In the genomic region with DNA sequence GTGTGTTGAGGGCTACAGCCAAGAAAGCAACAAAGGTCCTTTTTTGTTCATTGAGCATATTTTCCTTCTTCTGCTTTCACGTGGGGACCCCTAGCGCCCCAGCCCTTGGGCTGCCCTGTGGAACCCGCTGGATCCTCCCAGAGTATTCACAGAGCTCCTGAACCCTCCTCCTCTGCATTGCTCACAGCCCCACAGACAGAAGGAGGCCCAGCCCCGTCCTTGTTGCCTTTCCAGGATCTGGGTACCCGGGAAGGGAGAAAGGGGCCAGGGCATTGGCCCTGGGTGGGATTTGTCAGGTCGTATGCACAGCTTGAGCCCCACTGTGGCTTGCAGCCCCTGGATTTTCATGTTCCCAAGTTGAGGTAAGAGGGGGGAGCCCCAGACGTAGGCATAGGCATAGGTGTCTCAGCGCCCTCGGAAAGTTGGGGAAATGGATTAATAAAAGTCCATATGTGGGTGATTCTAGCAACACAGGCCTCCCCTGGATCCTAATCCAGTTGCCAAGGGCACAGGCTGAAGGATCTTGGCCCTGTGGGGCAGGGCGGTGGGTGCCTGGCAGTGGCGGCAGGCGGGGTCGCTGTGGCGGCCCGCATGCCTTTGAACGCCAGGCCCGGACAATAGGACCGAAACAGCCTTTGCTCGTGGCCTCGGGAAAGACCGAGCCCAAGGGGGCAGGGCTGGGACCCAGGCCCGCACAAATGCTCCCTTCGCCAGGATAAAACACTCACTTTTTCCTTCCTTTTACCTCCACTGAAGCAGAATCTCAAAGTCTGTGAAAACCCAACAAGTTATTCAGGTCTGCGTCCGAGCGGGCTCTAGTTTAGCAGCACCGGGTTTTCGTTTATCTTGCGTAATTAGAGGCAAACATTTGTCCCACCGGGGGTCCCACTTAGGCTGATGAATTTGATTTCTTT, we compare ENCODE assay signal across 1 cellular context.
TF ChIP-seq lines count a peak whose summit lies in the region.

No MANE protein-coding gene starts in this region.

TF ChIP-seq in GM23338, 12 proteins besides CTCF, POLR2A, EP300 and RAD21 (continued from another document):
- TF ChIP-seq ETS1 (IDR thresholded peaks at IDR 0.05) (no peak), EZH2 (IDR thresholded peaks at IDR 0.05; ENCODE audit: low read depth, unreplicated experiment) (peak; percentile 98)
TF ChIP-seq in GM23338: peak in this region for 2.
